3 cellular contexts compared by ENCODE assay signal in genomic region chr6:130617658-130618057, GRCh38.
TF ChIP-seq lines count a peak whose summit lies in the region.

No MANE protein-coding gene starts in this region.

TF ChIP-seq in GM23338, 12 proteins besides CTCF, POLR2A, EP300 and RAD21 (continued from another document):
- no peak for TF ChIP-seq ZNF114 (CRISPR knock-in tag; IDR thresholded peaks at IDR 0.05)

TF ChIP-seq in HEK293, 187 proteins besides CTCF, POLR2A, EP300 and RAD21 (continued from another document):
- no peak for TF ChIP-seq ZNF324 (tag by site-specific recombination; IDR thresholded peaks at IDR 0.05)
- TF ChIP-seq ZFP41 (tag by site-specific recombination; IDR thresholded peaks at IDR 0.05; ENCODE audit: borderline replicate concordance), result no peak
- TF ChIP-seq ZFP37 (tag by site-specific recombination; IDR thresholded peaks at IDR 0.05), result no peak
- TF ChIP-seq ZBTB8A (tag by site-specific recombination; IDR thresholded peaks at IDR 0.05), result no peak
- no peak for TF ChIP-seq ELK4 (IDR thresholded peaks at IDR 0.05; ENCODE audit: borderline replicate concordance, low read depth, low read length)
- TF ChIP-seq ZSCAN16 (tag by site-specific recombination; IDR thresholded peaks at IDR 0.05), result no peak
- TF ChIP-seq ZBTB20 (tag by site-specific recombination; IDR thresholded peaks at IDR 0.05), result no peak
- no peak for TF ChIP-seq MYNN (tag by site-specific recombination; IDR thresholded peaks at IDR 0.05; ENCODE audit: borderline replicate concordance)
- TF ChIP-seq ZNF555 (tag by site-specific recombination; conservative IDR thresholded peaks at IDR 0.05), result no peak
- TF ChIP-seq ZNF596 (tag by site-specific recombination; IDR thresholded peaks at IDR 0.05), result no peak
- TF ChIP-seq ZNF571 (tag by site-specific recombination; IDR thresholded peaks at IDR 0.05), result no peak
- TF ChIP-seq SCRT1 (tag by site-specific recombination; IDR thresholded peaks at IDR 0.05; ENCODE audit: borderline replicate concordance), result 0 out of 2 replicates have a peak, but pooled peaks have one; percentile 19
- no peak for TF ChIP-seq ZNF221 (tag by site-specific recombination; IDR thresholded peaks at IDR 0.05; ENCODE audit: borderline replicate concordance)
- TF ChIP-seq HOXC10 (CRISPR knock-in tag; IDR thresholded peaks at IDR 0.05), result no peak
- TF ChIP-seq HOXD13 (CRISPR knock-in tag; IDR thresholded peaks at IDR 0.05; ENCODE audit: borderline replicate concordance), result no peak
- TF ChIP-seq ZNF580 (tag by site-specific recombination; IDR thresholded peaks at IDR 0.05), result no peak
- TF ChIP-seq ZNF404 (tag by site-specific recombination; IDR thresholded peaks at IDR 0.05), result no peak
- TF ChIP-seq ZNF335 (tag by site-specific recombination; conservative IDR thresholded peaks at IDR 0.05), result peak; percentile 19; the same call in 1 of the 2 replicates
- TF ChIP-seq ZSCAN30 (tag by site-specific recombination; IDR thresholded peaks at IDR 0.05), result no peak
- peak; percentile 59 for TF ChIP-seq ZNF843 (tag by site-specific recombination; IDR thresholded peaks at IDR 0.05)
- TF ChIP-seq GLIS1 (tag by site-specific recombination; IDR thresholded peaks at IDR 0.05), result no peak
- 0 out of 2 replicates have a peak, but pooled peaks have one; percentile 18 for TF ChIP-seq ZNF513 (tag by site-specific recombination; IDR thresholded peaks at IDR 0.05)
- 0 out of 2 replicates have a peak, but pooled peaks have one; percentile 32 for TF ChIP-seq ZNF561 (tag by site-specific recombination; IDR thresholded peaks at IDR 0.05; ENCODE audit: borderline replicate concordance)
- no peak for TF ChIP-seq ZNF621 (tag by site-specific recombination; IDR thresholded peaks at IDR 0.05)
- no peak for TF ChIP-seq ZNF16 (tag by site-specific recombination; IDR thresholded peaks at IDR 0.05; ENCODE audit: low read depth)
- no peak for TF ChIP-seq ZNF692 (tag by site-specific recombination; IDR thresholded peaks at IDR 0.05)
- no peak for TF ChIP-seq ZNF645 (tag by site-specific recombination; IDR thresholded peaks at IDR 0.05)
- no peak for TF ChIP-seq ZNF2 (tag by site-specific recombination; IDR thresholded peaks at IDR 0.05)
- TF ChIP-seq GLIS2 (tag by site-specific recombination; IDR thresholded peaks at IDR 0.05), result no peak
- TF ChIP-seq SCRT2 (tag by site-specific recombination; IDR thresholded peaks at IDR 0.05), result peak; percentile 75

TF ChIP-seq in GM12878, 131 proteins besides CTCF, POLR2A, EP300 and RAD21:
- no peak for TF ChIP-seq PRDM15 (CRISPR knock-in tag; IDR thresholded peaks at IDR 0.05)
- TF ChIP-seq USF1 (IDR thresholded peaks at IDR 0.05; ENCODE audit: borderline replicate concordance, extremely low read length, insufficient read depth, low read depth, low read length), result no peak
- TF ChIP-seq NFXL1 (IDR thresholded peaks at IDR 0.05; ENCODE audit: borderline replicate concordance), result no peak
- no peak for TF ChIP-seq ATF3 (IDR thresholded peaks at IDR 0.05; ENCODE audit: borderline replicate concordance, extremely low read depth, low read depth, low read length)
- no peak for TF ChIP-seq IRF5 (IDR thresholded peaks at IDR 0.05; ENCODE audit: borderline replicate concordance)
- TF ChIP-seq ATF7 (IDR thresholded peaks at IDR 0.05; ENCODE audit: low read depth), result no peak
- TF ChIP-seq TCF12 (IDR thresholded peaks at IDR 0.05; ENCODE audit: low read depth, low read length), result no peak
- TF ChIP-seq SUZ12 (IDR thresholded peaks at IDR 0.05; ENCODE audit: unreplicated experiment), result no peak
- no peak for TF ChIP-seq ZBED1 (IDR thresholded peaks at IDR 0.05; ENCODE audit: borderline replicate concordance)
- no peak for TF ChIP-seq ZNF207 (IDR thresholded peaks at IDR 0.05; ENCODE audit: borderline replicate concordance)
- no peak for TF ChIP-seq JUND (IDR thresholded peaks at IDR 0.05; ENCODE audit: low read depth, low read length)
- no peak for TF ChIP-seq RFX5 (IDR thresholded peaks at IDR 0.05; ENCODE audit: low read depth, low read length)
- no peak for TF ChIP-seq BRCA1 (IDR thresholded peaks at IDR 0.05; ENCODE audit: low read depth, low read length)
- TF ChIP-seq PKNOX1 (IDR thresholded peaks at IDR 0.05), result no peak
- TF ChIP-seq HDGF (IDR thresholded peaks at IDR 0.05), result no peak
- TF ChIP-seq RBBP5 (conservative IDR thresholded peaks at IDR 0.05), result no peak
- no peak for TF ChIP-seq FOXK2 (IDR thresholded peaks at IDR 0.05)
- TF ChIP-seq RAD51 (IDR thresholded peaks at IDR 0.05), result no peak
- no peak for TF ChIP-seq CREM (IDR thresholded peaks at IDR 0.05; ENCODE audit: low read depth)
